1 cellular context compared by ENCODE assay signal in genomic region chr17:13548576-13548975, GRCh38. TPM values are rescaled to one million over a fixed set of nuclear protein-coding genes. Genes with fewer than 3 reads are reported as not detected.
"Had no signal": no experiment of that assay in that cellular context is flagged by ENCODE, and none has a peak within 500 bp of the region (broad histone marks: within the 10 kb centered on the region; RNA-seq: fewer than 3 reads in every experiment).

No MANE protein-coding gene starts in this region.

RNA-seq across cellular contexts. Expression of gene HS3ST3A1, which starts 53.2 kb away (rescaled TPM):
- total RNA-seq: HT-29 had no signal
